26 cellular contexts compared by ENCODE assay signal in genomic region chr20:44762466-44763140, GRCh38. TPM values are rescaled to one million over a fixed set of nuclear protein-coding genes. Genes with fewer than 3 reads are reported as not detected.
DNase-seq lines count a peak whose midpoint lies in the region; ATAC-seq and TF ChIP-seq lines count a peak whose summit lies in the region.
"Had no signal": no experiment of that assay in that cellular context is flagged by ENCODE, and none has a peak within 500 bp of the region (broad histone marks: within the 10 kb centered on the region; RNA-seq: fewer than 3 reads in every experiment).

No MANE protein-coding gene starts in this region.

- DNase-seq in NCI-H1105 (lab: John Stamatoyannopoulos, UW): peak; percentile 56
- DNase-seq in SK-N-SH: peak; percentile 76
- no peak for DNase-seq in left ventricle myocardium superior
- no peak for DNase-seq in psoas muscle
- no peak for DNase-seq in activated CD8-positive, alpha-beta memory T cell treated with anti-CD3 and anti-CD28 coated beads, Interleukin-2, amount 50 U/mL, for 4 hours
- DNase-seq in H4 (ENCODE audit: low spot score): no peak
- no peak for DNase-seq in OCI-M1 (lab: John Stamatoyannopoulos, UW)
- DNase-seq: activated CD4-positive, alpha-beta T cell treated with anti-CD3 and anti-CD28 coated beads, Interleukin-2, amount 50 U/mL, for 1 hour; activated effector memory CD4-positive, alpha-beta T cell treated with Interleukin-2 at 50 U/mL for 16 hours; CD8-positive, alpha-beta memory T cell; DND-41; IMR-90; naive thymus-derived CD8-positive, alpha-beta T cell; NCI-H2029 treated with DMSO at 0.1 percent for 48 hours; NCI-H510A; PC-9; stimulated activated naive CD8-positive, alpha-beta T cell treated with anti-CD3 and anti-CD28 coated beads, Interleukin-15, Interleukin-2, amounts not matched to agents 100 U/mL and 50 U/mL, for 24 hours; T-helper 17 cell had no signal

- H3K79me2 ChIP-seq in SK-N-SH (ENCODE audit: insufficient read depth): no peaks in the 10 kb centered on the region

- H3K36me3 ChIP-seq in SK-N-SH (replicated peaks in 1 of 2; ENCODE audit: control insufficient read depth in 1 of 2, insufficient read depth in 2 of 2, low read length in 1 of 2): no peaks in the 10 kb centered on the region
- no peaks in the 10 kb centered on the region for H3K36me3 ChIP-seq in psoas muscle (ENCODE audit: insufficient read depth in 1 of 2, low read depth in 1 of 2)
- H3K36me3 ChIP-seq: breast epithelium had no signal

- peaks cover 0 to 70% of the 10 kb centered on the region in 2 experiments; a peak in 2 of 4 replicates for H3K4me1 ChIP-seq in SK-N-SH (ENCODE audit: control insufficient read depth in 1 of 2, insufficient read depth in 2 of 2, low read depth in 1 of 2, low read length in 1 of 2)
- no peaks in the 10 kb centered on the region for H3K4me1 ChIP-seq in psoas muscle
- H3K4me1 ChIP-seq: breast epithelium had no signal

- no peaks in the 10 kb centered on the region for H4K20me1 ChIP-seq in SK-N-SH (ENCODE audit: insufficient read depth)

- H3K9me2 ChIP-seq in SK-N-SH: no peaks in the 10 kb centered on the region

- no peak for TF ChIP-seq CTCF in SK-N-SH (IDR thresholded peaks at IDR 0.05)
- TF ChIP-seq CTCF in psoas muscle (IDR thresholded peaks at IDR 0.05): no peak

- POLR2A ChIA-PET in SK-N-SH (lab: Yijun Ruan, JAX): interaction anchor here (0.9 to 1.0 kb wide), 2 partner anchors 40 to 44 kb away, joined by 3 read pairs; no protein-coding TSS in a partner anchor

- H3F3A ChIP-seq in SK-N-SH (replicated peaks; ENCODE audit: insufficient read depth): no peaks in the 10 kb centered on the region

- no peak overlapping the region for H3K9ac ChIP-seq in SK-N-SH

- intact Hi-C loops in left ventricle myocardium superior (cut with micrococcal nuclease) (no loop called here), psoas muscle (cut with DNase I) (no loop called here)

- TF ChIP-seq EP300 in SK-N-SH (IDR thresholded peaks at IDR 0.05; ENCODE audit: borderline replicate concordance in 1 of 2, low read depth in 1 of 2, low read length in 1 of 2): no peak; a peak in 2 of 4 replicates

- H3K4me2 ChIP-seq in SK-N-SH: no peak overlapping the region
- H3K4me2 ChIP-seq: PC-9 had no signal

- CTCF ChIA-PET in SK-N-SH (lab: Yijun Ruan, JAX): interaction anchor here (1.0 to 12.2 kb wide), 11 partner anchors 10 to 106 kb away, joined by 3 to 110 read pairs (median 4); partner anchors contain the start of gene KCNK15

- H3K4me3 ChIP-seq in SK-N-SH (ENCODE audit: low read depth in 2 of 2, low read length in 1 of 2): no peak overlapping the region
- H3K4me3 ChIP-seq in psoas muscle: no peak overlapping the region
- H3K4me3 ChIP-seq: breast epithelium, PC-9, skin epidermis had no signal

- H3K27ac ChIP-seq in SK-N-SH (ENCODE audit: low read depth in 2 of 2, low read length in 1 of 2) (peak overlapping the region in 1 of 2 experiments; percentile 99; a peak in 2 of 4 replicates), psoas muscle (peak overlapping the region; percentile 56)
- H3K27ac ChIP-seq: PC-9, VCaP had no signal

- H3K9me3 ChIP-seq in SK-N-SH: no peaks in the 10 kb centered on the region
- H3K9me3 ChIP-seq in psoas muscle: no peaks in the 10 kb centered on the region
- H3K9me3 ChIP-seq: breast epithelium had no signal

- H2AFZ ChIP-seq in SK-N-SH (ENCODE audit: low read depth): no peak overlapping the region
- H2AFZ ChIP-seq: PC-9 had no signal

- 0 out of 2 replicates have a peak, but pooled peaks have one; percentile 15 for TF ChIP-seq RAD21 in SK-N-SH (IDR thresholded peaks at IDR 0.05; ENCODE audit: low read length)

- 14% methylated on average over 8 of the region's 10 CpGs for WGBS in SK-N-SH (ENCODE audit: low lambda C conversion rate)
- WGBS in psoas muscle, 3 donors: 61 to 68% (median 63%) methylated on average over 10 of the region's 10 CpGs

- H3K27me3 ChIP-seq in SK-N-SH (ENCODE audit: insufficient read depth): peaks cover 21% of the 10 kb centered on the region; the same call in 1 of the 2 replicates
- peaks cover 0 to 3% (median 0%) of the 10 kb centered on the region in 3 donors for H3K27me3 ChIP-seq in psoas muscle (ENCODE audit: insufficient read depth in 3 of 3, low read length in 2 of 3)
- H3K27me3 ChIP-seq: breast epithelium had no signal

- peak; percentile 72 for ATAC-seq in left ventricle myocardium superior
- peak in 1 of 4 donors; percentile 22 for ATAC-seq in psoas muscle
- ATAC-seq: naive thymus-derived CD8-positive, alpha-beta T cell; stimulated activated naive CD8-positive, alpha-beta T cell treated with anti-CD3 and anti-CD28 coated beads, Interleukin-15, Interleukin-2, amounts not matched to agents 100 U/mL and 50 U/mL, for 24 hours; T-helper 17 cell had no signal

TF ChIP-seq in SK-N-SH, 30 proteins besides CTCF, POLR2A, EP300 and RAD21:
- TF ChIP-seq TEAD4 (IDR thresholded peaks at IDR 0.05; ENCODE audit: borderline replicate concordance, insufficient read depth) (no peak), REST (IDR thresholded peaks at IDR 0.05; ENCODE audit: low read depth, low read length) (no peak), FOXJ3 (CRISPR knock-in tag; IDR thresholded peaks at IDR 0.05) (0 out of 2 replicates have a peak, but pooled peaks have one; percentile 48), GATA2 (CRISPR knock-in tag; IDR thresholded peaks at IDR 0.05) (peak; percentile 88)

RNA-seq across cellular contexts. Expression of gene KCNK15, which starts 16.9 kb away (rescaled TPM):
- 0.02 and 0.10 TPM in 2 replicates for polyA plus RNA-seq in SK-N-SH (2012; rRNA removed)
- polyA plus RNA-seq in SK-N-SH (2012; cell fraction: cytosol; rRNA removed): 0.01 TPM in 2 replicates
- polyA plus RNA-seq in SK-N-SH (2012; cell fraction: nucleus; rRNA removed): 0.05 and 0.08 TPM in 2 replicates
- total RNA-seq in left ventricle myocardium superior: 0.25 TPM
- under 1 TPM; 0.11 to 0.79 (median 0.32) TPM for total RNA-seq in psoas muscle
- under 1 TPM in 2 of 3 donors, not detected in 1; 0.08 to 0.23 TPM for polyA plus RNA-seq in psoas muscle
- 0.06 TPM in 1 of 2 replicates, not detected in the other for total RNA-seq in H4 (2014; rRNA removed; shearing (Covaris generic))
- total RNA-seq: endothelial cell of umbilical vein; IMR-90; M059J; naive thymus-derived CD8-positive, alpha-beta T cell; T-helper 17 cell had no signal
- polyA plus RNA-seq: CD8-positive, alpha-beta memory T cell; IMR-90; keratinocyte; naive thymus-derived CD8-positive, alpha-beta T cell had no signal

RNA-seq across cellular contexts. Expression of gene CCN5, which starts 47.4 kb away (rescaled TPM):
- polyA plus RNA-seq in SK-N-SH (2012; rRNA removed) (0.05 TPM in 2 replicates), psoas muscle (10 to 100 TPM in 1 of 3 donors, 1 to 10 TPM in 2; 3.3 to 14.8 (median 5.1) TPM)
- polyA plus RNA-seq in SK-N-SH (2012; cell fraction: cytosol; rRNA removed): 0.08 and 0.17 TPM in 2 replicates
- 0.20 and 0.25 TPM in 2 replicates for polyA plus RNA-seq in SK-N-SH (2012; cell fraction: nucleus; rRNA removed)
- total RNA-seq in left ventricle myocardium superior (19.5 TPM), psoas muscle (10 to 100 TPM in 2 of 4 donors, 1 to 10 TPM in 2; 4.2 to 20.9 (median 9.9) TPM)
- 0.77 and 4.2 TPM in 2 replicates for total RNA-seq in H4 (2014; rRNA removed; shearing (Covaris generic))
- total RNA-seq: CD8-positive, alpha-beta memory T cell; endothelial cell of umbilical vein; H1; IMR-90; naive thymus-derived CD8-positive, alpha-beta T cell; T-helper 17 cell had no signal
- polyA plus RNA-seq: CD8-positive, alpha-beta memory T cell; H1; IMR-90; keratinocyte; naive thymus-derived CD8-positive, alpha-beta T cell had no signal

RNA-seq across cellular contexts. Expression of gene RIMS4, which starts 47.7 kb away (rescaled TPM):
- polyA plus RNA-seq in SK-N-SH (2012; rRNA removed) (0.13 and 0.44 TPM in 2 replicates), psoas muscle (under 1 TPM; 0.01 to 0.10 (median 0.06) TPM)
- 0.23 and 0.47 TPM in 2 replicates for polyA plus RNA-seq in SK-N-SH (2012; cell fraction: cytosol; rRNA removed)
- polyA plus RNA-seq in SK-N-SH (2012; cell fraction: nucleus; rRNA removed): 0.18 and 0.40 TPM in 2 replicates
- total RNA-seq in left ventricle myocardium superior (0.12 TPM), psoas muscle (under 1 TPM; 0.16 to 0.73 (median 0.39) TPM)
- 3.2 and 4.1 TPM in 2 replicates for total RNA-seq in H4 (2014; rRNA removed; shearing (Covaris generic))
- total RNA-seq: CD8-positive, alpha-beta memory T cell; endothelial cell of umbilical vein; fibroblast of villous mesenchyme; IMR-90; naive thymus-derived CD8-positive, alpha-beta T cell; T-helper 17 cell had no signal
- polyA plus RNA-seq: CD8-positive, alpha-beta memory T cell; endothelial cell of umbilical vein; IMR-90; keratinocyte; naive thymus-derived CD8-positive, alpha-beta T cell had no signal

Comparison
In these comparisons a context has a peak if more than half of its experiments do, and no peak if none do; other contexts are left out.
1. DNase-seq: peak in NCI-H1105 (single experiment) and SK-N-SH (single experiment); none in left ventricle myocardium superior (single experiment), psoas muscle (0 of 2), activated CD8-positive, alpha-beta memory T cell treated with anti-CD3 and anti-CD28 coated beads, Interleukin-2, amount 50 U/mL, for 4 hours (single experiment), H4 (single experiment) and OCI-M1 (single experiment).